6 cellular contexts compared by ENCODE assay signal in the genomic region with DNA sequence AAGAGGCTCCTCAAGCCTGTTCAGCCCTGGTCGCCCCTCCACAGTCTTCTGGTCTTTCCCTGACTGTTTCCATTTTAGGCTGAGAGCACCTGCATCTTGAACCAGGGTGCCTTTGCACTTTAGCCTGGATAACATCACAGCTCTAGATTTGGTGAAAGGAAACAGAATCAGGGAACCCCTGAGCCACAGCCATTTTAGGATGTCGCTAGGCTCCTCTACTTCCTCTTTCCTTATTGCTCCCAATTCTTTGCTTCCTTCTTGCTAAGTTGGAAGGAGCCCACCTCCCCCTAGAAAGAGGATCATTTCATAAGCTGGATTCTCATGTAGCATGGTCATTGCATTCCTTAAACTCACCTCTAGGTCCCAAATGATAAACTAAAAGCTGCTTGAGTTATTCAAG.
"Had no signal": no experiment of that assay in that cellular context is flagged by ENCODE, and none has a peak within 500 bp of the region (broad histone marks: within the 10 kb centered on the region; RNA-seq: fewer than 3 reads in every experiment).

No MANE protein-coding gene starts in this region.

- H3K27ac Mint-ChIP-seq: activated B cell treated with CpG ODN at 0.5 μM for 24 hours; dendritic cell treated with granulocyte-macrophage colony-stimulating factor and Interleukin-4, amounts not matched to agents 40 ng/mL and 50 ng/mL, for 4 days had no signal

- H3K4me3 ChIP-seq: ascending aorta had no signal

- H3K27me3 ChIP-seq: ascending aorta had no signal

- H3K4me3 Mint-ChIP-seq: activated B cell treated with CpG ODN at 0.5 μM for 24 hours; dendritic cell treated with granulocyte-macrophage colony-stimulating factor and Interleukin-4, amounts not matched to agents 40 ng/mL and 50 ng/mL, for 4 days; naive thymus-derived CD8-positive, alpha-beta T cell had no signal

- H3K27me3 Mint-ChIP-seq: activated B cell treated with CpG ODN at 0.5 μM for 24 hours; activated CD4-positive, alpha-beta T cell treated with anti-CD3 and anti-CD28 coated beads, Interleukin-2, amount 10 ng/mL, durations not matched to agents 24 days and 14 days; dendritic cell treated with granulocyte-macrophage colony-stimulating factor and Interleukin-4, amounts not matched to agents 40 ng/mL and 50 ng/mL, for 4 days; naive thymus-derived CD8-positive, alpha-beta T cell had no signal

- H3K9me3 Mint-ChIP-seq: activated B cell treated with CpG ODN at 0.5 μM for 24 hours; naive thymus-derived CD8-positive, alpha-beta T cell had no signal

- H3K36me3 Mint-ChIP-seq: naive thymus-derived CD8-positive, alpha-beta T cell had no signal

- H3K27ac ChIP-seq: ascending aorta, epithelial cell of prostate had no signal

- H3K4me1 ChIP-seq: ascending aorta had no signal

- H3K36me3 ChIP-seq: ascending aorta had no signal
